Comparison of ENCODE assay signal across 14 cellular contexts in the genomic region with DNA sequence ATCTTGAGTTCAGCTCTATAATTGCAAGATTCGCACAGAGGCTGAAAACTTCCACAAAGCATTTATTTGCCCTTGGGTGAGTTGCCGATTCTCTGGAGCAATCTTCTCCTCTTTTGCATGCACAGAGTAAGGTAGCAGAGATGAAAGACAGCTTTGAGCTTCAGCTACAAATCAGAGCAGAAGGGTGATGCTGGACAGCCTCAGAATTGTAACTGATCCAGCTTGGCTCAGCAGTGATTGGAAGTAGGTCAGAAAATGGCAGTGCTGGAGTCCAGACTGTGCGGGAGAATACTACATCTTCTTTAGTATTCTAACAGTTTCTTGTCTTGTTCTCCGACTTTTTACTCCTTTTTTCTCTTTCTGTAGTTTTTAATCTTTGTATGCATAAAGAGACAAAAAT.
"Had no signal": no experiment of that assay in that cellular context is flagged by ENCODE, and none has a peak within 500 bp of the region (broad histone marks: within the 10 kb centered on the region; RNA-seq: fewer than 3 reads in every experiment).

No MANE protein-coding gene starts in this region.

- H3K4me3 Mint-ChIP-seq: effector memory CD8-positive, alpha-beta T cell; mesothelial cell of epicardium; naive B cell had no signal

- H3K36me3 Mint-ChIP-seq: mesothelial cell of epicardium, naive B cell had no signal

- H3K27me3 Mint-ChIP-seq: effector memory CD8-positive, alpha-beta T cell; naive B cell had no signal

- DNase-seq: central memory CD4-positive, alpha-beta T cell; effector memory CD8-positive, alpha-beta T cell; gastrocnemius medialis; glutamatergic neuron; kidney; left colon; mammary epithelial cell; naive B cell; sigmoid colon; stimulated activated CD4-positive, alpha-beta T cell treated with anti-CD3 and anti-CD28 coated beads, Interleukin-12 subunit alpha, Interleukin-12 subunit beta, amount 100 ng/mL, for 4 hours; stimulated activated naive CD4-positive, alpha-beta T cell; stomach; trophoblast cell had no signal

- ATAC-seq: effector memory CD8-positive, alpha-beta T cell; gastrocnemius medialis; left colon had no signal

- H3K27ac Mint-ChIP-seq: effector memory CD8-positive, alpha-beta T cell; mesothelial cell of epicardium; naive B cell had no signal

- H3K4me1 Mint-ChIP-seq: naive B cell had no signal
